ENCODE assay signal across 21 cellular contexts in the genomic region with DNA sequence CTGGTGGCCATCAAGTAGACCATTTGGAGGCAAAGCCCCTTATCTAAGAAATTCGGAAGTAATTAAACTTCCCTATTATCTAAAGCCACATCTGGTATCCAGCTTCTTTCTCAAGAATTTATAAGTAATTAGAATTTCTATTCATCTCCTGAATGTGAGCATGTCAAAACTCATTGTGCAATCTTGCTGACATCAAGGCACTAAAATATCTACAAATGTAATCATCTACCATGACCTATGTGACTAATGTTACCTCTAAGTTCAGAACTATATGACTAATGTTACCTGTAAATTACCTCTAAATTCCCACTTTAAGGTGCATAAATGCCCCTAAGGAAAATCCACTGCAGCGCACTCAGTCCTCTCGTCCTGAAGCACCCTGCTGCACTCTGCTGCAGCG.
"Had no signal": no experiment of that assay in that cellular context is flagged by ENCODE, and none has a peak within 500 bp of the region (broad histone marks: within the 10 kb centered on the region; RNA-seq: fewer than 3 reads in every experiment).

No MANE protein-coding gene starts in this region.

- H3K27ac ChIP-seq: adrenal gland, colonic mucosa, transverse colon had no signal

- H3K27ac Mint-ChIP-seq: activated CD4-positive, alpha-beta memory T cell treated with anti-CD3 and anti-CD28 coated beads, Interleukin-2, amount 10 ng/mL, durations not matched to agents 7 days and 5 days; nephron; T-helper 17 cell; WTC11 had no signal

- DNase-seq: activated CD4-positive, alpha-beta memory T cell treated with anti-CD3 and anti-CD28 coated beads, Interleukin-2, amount 10 ng/mL, durations not matched to agents 7 days and 5 days; activated CD4-positive, alpha-beta T cell treated with anti-CD3 and anti-CD28 coated beads for 4 hours; activated effector memory CD4-positive, alpha-beta T cell treated with Interleukin-2 at 50 U/mL for 16 hours; activated naive CD4-positive, alpha-beta T cell treated with anti-CD3 and anti-CD28 coated beads, Interleukin-2, amount 50 U/mL, for 16 hours; activated T-cell treated with anti-CD3 and anti-CD28 coated beads, Interleukin-2, amount 50 U/mL, for 4 hours; adrenal gland; central memory CD4-positive, alpha-beta T cell; colonic mucosa; foreskin fibroblast; glutamatergic neuron; hypothalamus; nucleus accumbens; right cardiac atrium; stimulated activated CD4-positive, alpha-beta T cell treated with anti-CD3 and anti-CD28 coated beads, Interleukin-4, amount 100 ng/mL, for 4 hours; stimulated activated CD8-positive, alpha-beta memory T cell treated with anti-CD3 and anti-CD28 coated beads, Interleukin-4, amount 100 ng/mL, for 48 hours; stimulated activated naive CD4-positive, alpha-beta T cell treated with Interleukin-2 at 50 U/mL for 16 hours; T-helper 17 cell; transverse colon had no signal

- H3K36me3 Mint-ChIP-seq: WTC11 had no signal

- H3K9me3 Mint-ChIP-seq: nephron, WTC11 had no signal

- H3K4me3 Mint-ChIP-seq: activated CD4-positive, alpha-beta memory T cell treated with anti-CD3 and anti-CD28 coated beads, Interleukin-2, amount 10 ng/mL, durations not matched to agents 7 days and 5 days; activated T-cell treated with anti-CD3 and anti-CD28 coated beads, Interleukin-2, amount 50 U/mL, for 4 hours; nephron; T-helper 17 cell; WTC11 had no signal

- H3K4me3 ChIP-seq: adrenal gland, colonic mucosa, smooth muscle cell, transverse colon had no signal

- H3K4me2 ChIP-seq: smooth muscle cell had no signal

- H3K27me3 Mint-ChIP-seq: activated CD4-positive, alpha-beta memory T cell treated with anti-CD3 and anti-CD28 coated beads, Interleukin-2, amount 10 ng/mL, durations not matched to agents 7 days and 5 days; T-helper 17 cell had no signal

- H3K4me1 ChIP-seq: adrenal gland, colonic mucosa, transverse colon had no signal

- H3K36me3 ChIP-seq: adrenal gland, colonic mucosa, transverse colon had no signal

- H3K27me3 ChIP-seq: adrenal gland, colonic mucosa, transverse colon had no signal

- ATAC-seq: activated T-cell treated with anti-CD3 and anti-CD28 coated beads, Interleukin-2, amount 50 U/mL, for 4 hours; right cardiac atrium; T-helper 17 cell; WTC11 had no signal

- H3K4me1 Mint-ChIP-seq: activated CD4-positive, alpha-beta memory T cell treated with anti-CD3 and anti-CD28 coated beads, Interleukin-2, amount 10 ng/mL, durations not matched to agents 7 days and 5 days; nephron; T-helper 17 cell had no signal

- H3K9me3 ChIP-seq: adrenal gland, colonic mucosa, transverse colon had no signal
